Comparison of ENCODE assay signal across 2 cellular contexts in the genomic region with DNA sequence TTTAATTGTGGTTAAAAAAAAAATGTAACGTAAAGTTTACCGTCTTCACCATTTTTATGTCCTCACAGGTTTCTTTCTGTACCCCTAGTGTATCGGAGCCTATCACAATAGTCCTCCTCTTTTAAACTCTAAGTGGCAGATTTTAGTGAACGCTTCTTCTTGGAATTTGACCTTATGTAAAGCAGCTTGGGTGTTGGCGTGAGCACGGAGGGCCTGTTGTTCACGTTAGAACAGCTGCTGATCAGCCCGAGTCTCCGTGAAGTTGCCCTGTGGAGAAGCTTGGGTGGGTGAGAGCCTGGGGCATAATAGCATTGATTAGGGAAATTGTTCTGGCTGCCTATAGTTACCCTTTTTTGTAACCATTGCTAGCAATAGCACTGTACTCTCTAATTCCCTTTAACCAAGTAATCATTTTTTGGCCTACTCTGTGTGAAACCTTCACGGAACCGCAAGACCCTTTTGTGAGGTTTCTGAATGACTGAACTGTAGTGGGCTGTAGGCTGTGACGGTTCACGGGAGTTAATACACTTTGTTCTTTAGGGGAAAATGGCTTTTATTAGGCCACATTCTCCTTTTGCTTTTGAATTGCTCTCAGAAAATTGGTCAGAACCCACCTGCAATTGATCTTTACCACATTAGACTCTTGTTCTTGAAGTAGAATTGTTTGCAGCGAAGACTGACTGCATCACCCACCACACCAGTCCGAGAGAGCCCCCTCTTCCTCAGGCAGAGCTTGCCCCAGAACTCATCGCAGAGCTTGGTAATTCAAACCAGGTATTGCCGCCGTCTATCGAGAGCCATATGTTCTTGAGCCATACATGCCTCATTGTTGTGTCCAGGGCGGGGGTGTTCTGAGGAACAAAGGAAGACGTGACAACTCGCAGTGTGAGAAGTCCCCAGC.
TF ChIP-seq lines count a peak whose summit lies in the region.

No MANE protein-coding gene starts in this region.

TF ChIP-seq in SK-N-SH, 30 proteins besides CTCF, POLR2A, EP300 and RAD21 (continued from another document):
- TF ChIP-seq, protein P1, sequence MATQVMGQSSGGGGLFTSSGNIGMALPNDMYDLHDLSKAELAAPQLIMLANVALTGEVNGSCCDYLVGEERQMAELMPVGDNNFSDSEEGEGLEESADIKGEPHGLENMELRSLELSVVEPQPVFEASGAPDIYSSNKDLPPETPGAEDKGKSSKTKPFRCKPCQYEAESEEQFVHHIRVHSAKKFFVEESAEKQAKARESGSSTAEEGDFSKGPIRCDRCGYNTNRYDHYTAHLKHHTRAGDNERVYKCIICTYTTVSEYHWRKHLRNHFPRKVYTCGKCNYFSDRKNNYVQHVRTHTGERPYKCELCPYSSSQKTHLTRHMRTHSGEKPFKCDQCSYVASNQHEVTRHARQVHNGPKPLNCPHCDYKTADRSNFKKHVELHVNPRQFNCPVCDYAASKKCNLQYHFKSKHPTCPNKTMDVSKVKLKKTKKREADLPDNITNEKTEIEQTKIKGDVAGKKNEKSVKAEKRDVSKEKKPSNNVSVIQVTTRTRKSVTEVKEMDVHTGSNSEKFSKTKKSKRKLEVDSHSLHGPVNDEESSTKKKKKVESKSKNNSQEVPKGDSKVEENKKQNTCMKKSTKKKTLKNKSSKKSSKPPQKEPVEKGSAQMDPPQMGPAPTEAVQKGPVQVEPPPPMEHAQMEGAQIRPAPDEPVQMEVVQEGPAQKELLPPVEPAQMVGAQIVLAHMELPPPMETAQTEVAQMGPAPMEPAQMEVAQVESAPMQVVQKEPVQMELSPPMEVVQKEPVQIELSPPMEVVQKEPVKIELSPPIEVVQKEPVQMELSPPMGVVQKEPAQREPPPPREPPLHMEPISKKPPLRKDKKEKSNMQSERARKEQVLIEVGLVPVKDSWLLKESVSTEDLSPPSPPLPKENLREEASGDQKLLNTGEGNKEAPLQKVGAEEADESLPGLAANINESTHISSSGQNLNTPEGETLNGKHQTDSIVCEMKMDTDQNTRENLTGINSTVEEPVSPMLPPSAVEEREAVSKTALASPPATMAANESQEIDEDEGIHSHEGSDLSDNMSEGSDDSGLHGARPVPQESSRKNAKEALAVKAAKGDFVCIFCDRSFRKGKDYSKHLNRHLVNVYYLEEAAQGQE (IDR thresholded peaks at IDR 0.05; ENCODE audit: low read depth, low read length): no peak
- TF ChIP-seq TAF1 (IDR thresholded peaks at IDR 0.05; ENCODE audit: borderline replicate concordance, low read depth, low read length) (no peak), SMC3 (IDR thresholded peaks at IDR 0.05; ENCODE audit: low read depth, low read length) (no peak), FOSL2 (IDR thresholded peaks at IDR 0.05; ENCODE audit: borderline replicate concordance, low read depth) (no peak), TCF12 (IDR thresholded peaks at IDR 0.05) (no peak), TEAD4 (IDR thresholded peaks at IDR 0.05; ENCODE audit: borderline replicate concordance, insufficient read depth) (no peak), FOXM1 (IDR thresholded peaks at IDR 0.05; ENCODE audit: low read depth) (no peak), MXI1 (IDR thresholded peaks at IDR 0.05; ENCODE audit: low read depth, low read length) (no peak), JUND (IDR thresholded peaks at IDR 0.05) (no peak)
- TF ChIP-seq, protein P2, sequence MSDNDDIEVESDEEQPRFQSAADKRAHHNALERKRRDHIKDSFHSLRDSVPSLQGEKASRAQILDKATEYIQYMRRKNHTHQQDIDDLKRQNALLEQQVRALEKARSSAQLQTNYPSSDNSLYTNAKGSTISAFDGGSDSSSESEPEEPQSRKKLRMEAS (IDR thresholded peaks at IDR 0.05; ENCODE audit: low read depth): no peak
- TF ChIP-seq, protein P3, sequence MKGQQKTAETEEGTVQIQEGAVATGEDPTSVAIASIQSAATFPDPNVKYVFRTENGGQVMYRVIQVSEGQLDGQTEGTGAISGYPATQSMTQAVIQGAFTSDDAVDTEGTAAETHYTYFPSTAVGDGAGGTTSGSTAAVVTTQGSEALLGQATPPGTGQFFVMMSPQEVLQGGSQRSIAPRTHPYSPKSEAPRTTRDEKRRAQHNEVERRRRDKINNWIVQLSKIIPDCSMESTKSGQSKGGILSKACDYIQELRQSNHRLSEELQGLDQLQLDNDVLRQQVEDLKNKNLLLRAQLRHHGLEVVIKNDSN (IDR thresholded peaks at IDR 0.05; ENCODE audit: borderline replicate concordance, low read depth): no peak

TF ChIP-seq in SK-N-SH treated with all-trans-retinoic acid at 6 μM for 48 hours, 23 proteins besides CTCF, POLR2A, EP300 and RAD21 (continued from another document):
- TF ChIP-seq, protein P4, sequence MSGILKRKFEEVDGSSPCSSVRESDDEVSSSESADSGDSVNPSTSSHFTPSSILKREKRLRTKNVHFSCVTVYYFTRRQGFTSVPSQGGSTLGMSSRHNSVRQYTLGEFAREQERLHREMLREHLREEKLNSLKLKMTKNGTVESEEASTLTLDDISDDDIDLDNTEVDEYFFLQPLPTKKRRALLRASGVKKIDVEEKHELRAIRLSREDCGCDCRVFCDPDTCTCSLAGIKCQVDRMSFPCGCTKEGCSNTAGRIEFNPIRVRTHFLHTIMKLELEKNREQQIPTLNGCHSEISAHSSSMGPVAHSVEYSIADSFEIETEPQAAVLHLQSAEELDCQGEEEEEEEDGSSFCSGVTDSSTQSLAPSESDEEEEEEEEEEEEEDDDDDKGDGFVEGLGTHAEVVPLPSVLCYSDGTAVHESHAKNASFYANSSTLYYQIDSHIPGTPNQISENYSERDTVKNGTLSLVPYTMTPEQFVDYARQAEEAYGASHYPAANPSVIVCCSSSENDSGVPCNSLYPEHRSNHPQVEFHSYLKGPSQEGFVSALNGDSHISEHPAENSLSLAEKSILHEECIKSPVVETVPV (CRISPR knock-in tag; IDR thresholded peaks at IDR 0.05): no peak
- TF ChIP-seq ISL1 (CRISPR knock-in tag; IDR thresholded peaks at IDR 0.05): no peak
- no peak for TF ChIP-seq ESRRG (CRISPR knock-in tag; IDR thresholded peaks at IDR 0.05)
